1 cellular context compared by ENCODE assay signal in genomic region chr20:63558804-63559484, GRCh38.
TF ChIP-seq lines count a peak whose summit lies in the region.

No MANE protein-coding gene starts in this region.

TF ChIP-seq in HepG2, 621 proteins besides CTCF, POLR2A, EP300 and RAD21:
- TF ChIP-seq NR2C2 (CRISPR knock-in tag; IDR thresholded peaks at IDR 0.05; ENCODE audit: borderline replicate concordance) (peak; percentile 72), ZSCAN30 (CRISPR knock-in tag; IDR thresholded peaks at IDR 0.05) (no peak), ATAD3A (CRISPR knock-in tag; IDR thresholded peaks at IDR 0.05) (peak; percentile 98; the same call in 1 of the 2 replicates), SNRNP70 (IDR thresholded peaks at IDR 0.05; ENCODE audit: low read depth, low read length) (no peak), GLI4 (CRISPR knock-in tag; IDR thresholded peaks at IDR 0.05; ENCODE audit: borderline replicate concordance) (no peak), ZNF614 (CRISPR knock-in tag; IDR thresholded peaks at IDR 0.05; ENCODE audit: borderline replicate concordance) (no peak), USF2 (IDR thresholded peaks at IDR 0.05; ENCODE audit: low read depth, low read length) (no peak), USF2 (CRISPR knock-in tag; IDR thresholded peaks at IDR 0.05; ENCODE audit: borderline replicate concordance) (0 out of 2 replicates have a peak, but pooled peaks have one; percentile 22), MTF2 (CRISPR knock-in tag; IDR thresholded peaks at IDR 0.05; ENCODE audit: borderline replicate concordance) (no peak), ZNF225 (CRISPR knock-in tag; IDR thresholded peaks at IDR 0.05) (0 out of 2 replicates have a peak, but pooled peaks have one; percentile 14), HNF4A (CRISPR knock-in tag; IDR thresholded peaks at IDR 0.05) (peak; percentile 40), ZMYM3 (CRISPR knock-in tag; IDR thresholded peaks at IDR 0.05) (0 out of 2 replicates have a peak, but pooled peaks have one; percentile 1), MTA1 (CRISPR knock-in tag; IDR thresholded peaks at IDR 0.05; ENCODE audit: borderline replicate concordance) (peak; percentile 6; the same call in 1 of the 2 replicates)
TF ChIP-seq in HepG2: peak in this region for 7.
